In the genomic region with DNA sequence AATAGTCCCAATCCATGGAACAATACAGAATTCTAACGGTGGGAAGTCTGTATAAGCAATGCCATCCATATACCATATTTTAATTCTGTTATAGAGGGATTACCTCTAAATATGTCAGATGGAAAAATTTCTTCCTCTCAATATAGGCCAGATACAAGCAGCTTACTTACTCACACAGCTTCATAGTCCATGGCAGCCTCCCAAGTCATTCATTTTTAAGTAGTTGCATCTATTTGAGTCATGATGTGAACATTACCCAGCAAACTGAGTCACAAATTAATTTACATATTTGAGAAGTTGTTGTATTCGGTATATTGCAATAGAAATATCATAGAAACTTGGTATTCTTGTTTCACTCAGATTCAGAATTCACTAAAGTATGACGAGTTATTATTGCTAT, we compare ENCODE assay signal across 19 cellular contexts. TPM values are rescaled to one million over a fixed set of nuclear protein-coding genes. Genes with fewer than 3 reads are reported as not detected.
DNase-seq lines count a peak whose midpoint lies in the region; ATAC-seq, FAIRE-seq and TF ChIP-seq lines count a peak whose summit lies in the region.
"Had no signal": no experiment of that assay in that cellular context is flagged by ENCODE, and none has a peak within 500 bp of the region (broad histone marks: within the 10 kb centered on the region; RNA-seq: fewer than 3 reads in every experiment).

No MANE protein-coding gene starts in this region.

- H3K36me3 ChIP-seq in mammary epithelial cell (ENCODE audit: insufficient read depth, low read length) (no peaks in the 10 kb centered on the region), keratinocyte (ENCODE audit: control insufficient read depth in 2 of 2, extremely low read depth in 1 of 2, insufficient read depth in 2 of 2, low read length in 2 of 2) (no peaks in the 10 kb centered on the region)
- H3K36me3 ChIP-seq: BLaER1 treated with 17β-estradiol and CSF1 and Interleukin-3, amounts not matched to agents 10 nM and 100 nM; left ventricle myocardium inferior; prostate gland had no signal

- no peak overlapping the region for H3K4me3 Mint-ChIP-seq in nephron progenitor cell
- H3K4me3 Mint-ChIP-seq: activated CD4-positive, alpha-beta memory T cell treated with anti-CD3 and anti-CD28 coated beads for 36 hours; activated T-helper 1 cell treated with anti-CD3 and anti-CD28 coated beads, Interleukin-12 subunit alpha, Interleukin-12 subunit beta, Interleukin-2, Interleukin-4 antibody, amounts not matched to agents 30 ng/mL and 10 ng/mL and 1 ng/mL, durations not matched to agents 14 hours and 24 hours and 36 hours; naive thymus-derived CD4-positive, alpha-beta T cell had no signal

- H3K27me3 ChIP-seq in mammary epithelial cell (ENCODE audit: insufficient read depth, low read length): peaks cover 8% of the 10 kb centered on the region
- H3K27me3 ChIP-seq in keratinocyte (ENCODE audit: control insufficient read depth, extremely low read depth, insufficient read depth, low read length): peaks cover 8% of the 10 kb centered on the region
- H3K27me3 ChIP-seq: BLaER1 treated with 17β-estradiol and CSF1 and Interleukin-3, amounts not matched to agents 10 nM and 100 nM had no signal

- H2AFZ ChIP-seq in mammary epithelial cell (ENCODE audit: low read depth, low read length) (no peak overlapping the region), keratinocyte (ENCODE audit: control insufficient read depth, low read length) (no peak overlapping the region)

- CTCF ChIA-PET in mammary epithelial cell (lab: Charles Lee; ENCODE audit: low non-redundant PET): interaction anchor here (0.5 kb wide), 1 partner anchor 553 kb away, joined by 5 read pairs; no protein-coding TSS in a partner anchor

- ATAC-seq in HG02642 (IDR thresholded peaks at IDR 0.05; ENCODE audit: poor library complexity, unreplicated experiment) (no peak), GM21447 (IDR thresholded peaks at IDR 0.05; ENCODE audit: unreplicated experiment) (no peak)
- ATAC-seq: naive thymus-derived CD4-positive, alpha-beta T cell had no signal

- H4K20me1 ChIP-seq in mammary epithelial cell (ENCODE audit: insufficient read depth, low read length): no peaks in the 10 kb centered on the region
- no peaks in the 10 kb centered on the region for H4K20me1 ChIP-seq in keratinocyte (ENCODE audit: control insufficient read depth, extremely low read depth, insufficient read depth, low read length)
- H4K20me1 ChIP-seq: BLaER1 treated with 17β-estradiol and CSF1 and Interleukin-3, amounts not matched to agents 10 nM and 100 nM had no signal

- H3K9me1 ChIP-seq in keratinocyte (ENCODE audit: control insufficient read depth, extremely low read depth, insufficient read depth, low read length): no peaks in the 10 kb centered on the region

- intact Hi-C loops in mammary epithelial cell (cut with micrococcal nuclease): no loop called here

- H3K9ac ChIP-seq in mammary epithelial cell (ENCODE audit: insufficient read depth, low read length) (no peak overlapping the region), keratinocyte (ENCODE audit: control insufficient read depth, extremely low read depth, insufficient read depth, low read length) (no peak overlapping the region)
- H3K9ac ChIP-seq: BLaER1 treated with 17β-estradiol and CSF1 and Interleukin-3, amounts not matched to agents 10 nM and 100 nM; KMS-11 had no signal

- TF ChIP-seq CTCF in AG09319 (IDR thresholded peaks at IDR 0.05; ENCODE audit: low read depth, low read length) (no peak), mammary epithelial cell (conservative IDR thresholded peaks at IDR 0.05 in 1 of 2, IDR thresholded peaks at IDR 0.05 in 1 of 2; ENCODE audit: extremely low read depth in 1 of 2, insufficient read depth in 1 of 2, low read depth in 1 of 2, low read length in 2 of 2) (no peak), keratinocyte (optimal IDR thresholded peaks at IDR 0.05 in 1 of 3, IDR thresholded peaks at IDR 0.05 in 1 of 3, conservative IDR thresholded peaks at IDR 0.05 in 1 of 3; ENCODE audit: extremely low read depth in 1 of 3, insufficient read depth in 2 of 3, low read length in 3 of 3) (no peak), nephron progenitor cell (IDR thresholded peaks at IDR 0.05) (no peak)

- peaks cover 36% of the 10 kb centered on the region for H3K27me3 Mint-ChIP-seq in nephron progenitor cell (ENCODE audit: low read depth, poor library complexity)

- H3K4me3 ChIP-seq in mammary epithelial cell (replicated peaks in 1 of 3; ENCODE audit: insufficient read depth in 1 of 3, low read depth in 2 of 3, low read length in 3 of 3) (no peak overlapping the region), keratinocyte (ENCODE audit: control insufficient read depth in 2 of 3, extremely low read depth in 1 of 3, insufficient read depth in 2 of 3, low read depth in 1 of 3, low read length in 3 of 3) (no peak overlapping the region)
- H3K4me3 ChIP-seq: BLaER1 treated with 17β-estradiol and CSF1 and Interleukin-3, amounts not matched to agents 10 nM and 100 nM; left ventricle myocardium inferior; prostate gland; SK-N-MC had no signal

- H3K9me3 Mint-ChIP-seq in nephron progenitor cell: peaks cover 4% of the 10 kb centered on the region
- H3K9me3 Mint-ChIP-seq: activated CD4-positive, alpha-beta memory T cell treated with anti-CD3 and anti-CD28 coated beads for 36 hours had no signal

- peak; percentile 56 for DNase-seq in AG09319 (ENCODE audit: extremely low read depth, low read depth)
- peak; percentile 50 for DNase-seq in HT1080 (ENCODE audit: low read depth)
- DNase-seq in mammary epithelial cell: peak; percentile 67
- peak; percentile 11 for DNase-seq in keratinocyte (ENCODE audit: low read depth, low spot score)
- DNase-seq in nephron progenitor cell: no peak
- DNase-seq in T-helper 9 cell: no peak
- DNase-seq: activated CD4-positive, alpha-beta memory T cell treated with anti-CD3 and anti-CD28 coated beads for 36 hours; erythroblast; left ventricle myocardium inferior; naive thymus-derived CD4-positive, alpha-beta T cell; NCI-H146; substantia nigra had no signal

- H3K4me1 Mint-ChIP-seq in nephron progenitor cell: no peaks in the 10 kb centered on the region
- H3K4me1 Mint-ChIP-seq: naive thymus-derived CD4-positive, alpha-beta T cell had no signal

- H3K27ac ChIP-seq in mammary epithelial cell (ENCODE audit: insufficient read depth, low read depth, low read length) (no peak overlapping the region), keratinocyte (ENCODE audit: control insufficient read depth, insufficient read depth, low read length) (no peak overlapping the region)
- H3K27ac ChIP-seq: BLaER1 treated with 17β-estradiol and CSF1 and Interleukin-3, amounts not matched to agents 10 nM and 100 nM; KMS-11; left ventricle myocardium inferior; prostate gland had no signal

- dilution Hi-C loops in mammary epithelial cell (cut with HindIII; ENCODE audit: low sequenced_read_pairs): no loop called here
- dilution Hi-C loops in keratinocyte (cut with MboI; ENCODE audit: extremely low pct_ligation_motif_present, low sequenced_read_pairs): loop anchor here (25.0 kb wide), 1 partner anchor 501 kb away; no protein-coding TSS in a partner anchor

- H3K36me3 Mint-ChIP-seq in nephron progenitor cell (ENCODE audit: low read depth): no peaks in the 10 kb centered on the region
- H3K36me3 Mint-ChIP-seq: activated CD4-positive, alpha-beta memory T cell treated with anti-CD3 and anti-CD28 coated beads for 36 hours; naive thymus-derived CD4-positive, alpha-beta T cell had no signal

- H3K9me3 ChIP-seq in mammary epithelial cell (replicated peaks; ENCODE audit: insufficient read depth, low read length) (no peaks in the 10 kb centered on the region), keratinocyte (ENCODE audit: control insufficient read depth, low read depth, low read length) (no peaks in the 10 kb centered on the region)
- H3K9me3 ChIP-seq: prostate gland had no signal

- H3K79me2 ChIP-seq in mammary epithelial cell (ENCODE audit: insufficient read depth, low read length): no peaks in the 10 kb centered on the region
- no peaks in the 10 kb centered on the region for H3K79me2 ChIP-seq in keratinocyte (ENCODE audit: control insufficient read depth, insufficient read depth, low read length)

- BruUV-seq in mammary epithelial cell (replicated peaks; lab: Mats Ljungman, UMichigan): no TSS peak

- H3K27ac Mint-ChIP-seq in nephron progenitor cell: no peak overlapping the region
- H3K27ac Mint-ChIP-seq: activated CD4-positive, alpha-beta memory T cell treated with anti-CD3 and anti-CD28 coated beads for 36 hours; activated T-helper 1 cell treated with anti-CD3 and anti-CD28 coated beads, Interleukin-12 subunit alpha, Interleukin-12 subunit beta, Interleukin-2, Interleukin-4 antibody, amounts not matched to agents 30 ng/mL and 10 ng/mL and 1 ng/mL, durations not matched to agents 14 hours and 24 hours and 36 hours; naive thymus-derived CD4-positive, alpha-beta T cell had no signal

- in situ Hi-C loops in mammary epithelial cell (cut with MboI; ENCODE audit: low sequenced_read_pairs in 2 of 2): no loop called here

- H3K4me2 ChIP-seq in mammary epithelial cell (ENCODE audit: insufficient read depth, low read depth, low read length) (no peak overlapping the region), keratinocyte (ENCODE audit: control insufficient read depth, extremely low read depth, insufficient read depth, low read depth, low read length) (no peak overlapping the region)
- H3K4me2 ChIP-seq: BLaER1 treated with 17β-estradiol and CSF1 and Interleukin-3, amounts not matched to agents 10 nM and 100 nM; KMS-11 had no signal

- H3K4me1 ChIP-seq in mammary epithelial cell (ENCODE audit: insufficient read depth, low read length) (no peaks in the 10 kb centered on the region), keratinocyte (ENCODE audit: control insufficient read depth, extremely low read depth, insufficient read depth, low read length) (no peaks in the 10 kb centered on the region)
- H3K4me1 ChIP-seq: left ventricle myocardium inferior, prostate gland had no signal

- WGBS in mammary epithelial cell (ENCODE audit: low coverage, missing lambda C conversion rate): 63% methylated on average over 3 of the region's 3 CpGs

- no peak for FAIRE-seq in keratinocyte (lab: Jason Lieb, UNC)

RNA-seq across cellular contexts. Expression of a gene that starts 20.3 kb away (rescaled TPM):
- 0.13 TPM in 1 of 2 replicates, not detected in the other for total RNA-seq in HT1080 (2014; rRNA removed; shearing (Covaris generic))
- 0.03 TPM in 1 of 2 replicates, not detected in the other for polyA plus RNA-seq in HT1080 (2015; cell fraction: cytosol; rRNA removed)
- 0.02 and 0.34 TPM in 2 replicates for polyA plus RNA-seq in HT1080 (2015; cell fraction: nucleus; rRNA removed)
- under 1 TPM in 1 of 2 donors, not detected in 1; under 0.01 TPM for total RNA-seq in mammary epithelial cell
- polyA plus RNA-seq in mammary epithelial cell (not detected), keratinocyte (0.03 TPM in 1 of 3 replicates, not detected in the others)
- polyA minus RNA-seq in mammary epithelial cell (not detected), keratinocyte (0.03 TPM in 2 of 3 replicates, not detected in the other)
- polyA plus RNA-seq in keratinocyte (2011; ENCODE audit: low read depth): not detected
- polyA plus RNA-seq in keratinocyte (2011; cell fraction: cytosol; rRNA removed): not detected in 2 replicates
- 0.17 and 0.18 TPM in 2 replicates for polyA plus RNA-seq in keratinocyte (2011; cell fraction: nucleus; rRNA removed)
- 0.06 TPM in 1 of 2 replicates, not detected in the other for polyA plus RNA-seq in keratinocyte (2012; ENCODE audit: low replicate concordance)
- not detected for polyA minus RNA-seq in keratinocyte (2011; cell fraction: cytosol; rRNA and poly(A)+ RNA removed)
- polyA minus RNA-seq in keratinocyte (2011; cell fraction: nucleus; rRNA and poly(A)+ RNA removed): 0.21 and 0.54 TPM in 2 replicates
- total RNA-seq: activated CD4-positive, alpha-beta memory T cell treated with anti-CD3 and anti-CD28 coated beads for 36 hours; activated T-helper 1 cell treated with anti-CD3 and anti-CD28 coated beads, Interleukin-12 subunit alpha, Interleukin-12 subunit beta, Interleukin-2, Interleukin-4 antibody, amounts not matched to agents 30 ng/mL and 10 ng/mL and 1 ng/mL, durations not matched to agents 14 hours and 24 hours and 36 hours; left ventricle myocardium inferior had no signal
- polyA plus RNA-seq: naive thymus-derived CD4-positive, alpha-beta T cell had no signal

Comparison
In these comparisons a context has a peak if more than half of its experiments do, and no peak if none do; other contexts are left out.
1. DNase-seq: peak in AG09319 (single experiment), HT1080 (single experiment), mammary epithelial cell (single experiment) and keratinocyte (single experiment); none in nephron progenitor cell (single experiment) and T-helper 9 cell (single experiment).